In genomic region chr1:66349277-66349676, GRCh38 we compare ENCODE assay signal across 9 cellular contexts.
DNase-seq lines count a peak whose midpoint lies in the region; ATAC-seq and TF ChIP-seq lines count a peak whose summit lies in the region.
"Had no signal": no experiment of that assay in that cellular context is flagged by ENCODE, and none has a peak within 500 bp of the region (broad histone marks: within the 10 kb centered on the region; RNA-seq: fewer than 3 reads in every experiment).

No MANE protein-coding gene starts in this region.

- H3K27ac ChIP-seq in CD4-positive, alpha-beta T cell (ENCODE audit: low read depth, low read length), result no peak overlapping the region
- H3K27ac ChIP-seq in dorsolateral prefrontal cortex (peak overlapping the region; percentile 39 to 94 (median 83)), neural progenitor cell (no peak overlapping the region)

- peak overlapping the region in 26 of 59 donors; percentile 0 to 45 (median 14) for H3K4me3 ChIP-seq in dorsolateral prefrontal cortex
- H3K4me3 ChIP-seq in neural progenitor cell, result no peak overlapping the region
- H3K4me3 ChIP-seq: K562 had no signal

- H3K27me3 Mint-ChIP-seq in CD4-positive, alpha-beta T cell, result no peaks in the 10 kb centered on the region
- peaks cover 4% of the 10 kb centered on the region for H3K27me3 Mint-ChIP-seq in neural progenitor cell (ENCODE audit: insufficient read depth, low read depth)

- no peaks in the 10 kb centered on the region for H3K9me3 Mint-ChIP-seq in CD4-positive, alpha-beta T cell
- no peaks in the 10 kb centered on the region for H3K9me3 Mint-ChIP-seq in neural progenitor cell

- peaks cover 34% of the 10 kb centered on the region for H3K36me3 Mint-ChIP-seq in CD4-positive, alpha-beta T cell (ENCODE audit: low read depth)
- peaks cover 8% of the 10 kb centered on the region for H3K36me3 Mint-ChIP-seq in neural progenitor cell

- H3K4me1 ChIP-seq in neural progenitor cell, result peaks cover 32% of the 10 kb centered on the region

- no peak for DNase-seq in CD4-positive, alpha-beta T cell
- DNase-seq in NAMALWA (ENCODE audit: low spot score), result peak; percentile 36
- no peak for DNase-seq in dorsolateral prefrontal cortex
- no peak for DNase-seq in neural progenitor cell (ENCODE audit: low spot score)
- DNase-seq in NCI-H82 treated with DMSO at 0.1 percent for 48 hours (lab: John Stamatoyannopoulos, UW; ENCODE audit: unreplicated experiment), result no peak
- no peak for DNase-seq in stimulated activated CD4-positive, alpha-beta T cell treated with anti-CD3 and anti-CD28 coated beads, Interleukin-1b, Interleukin-23, amount 100 ng/mL, for 48 hours
- no peak for DNase-seq in NCI-H1092 treated with DMSO at 0.1 percent for 48 hours (lab: John Stamatoyannopoulos, UW)

- no peak for ATAC-seq in CD4-positive, alpha-beta T cell (ENCODE audit: poor library complexity)
- no peak for ATAC-seq in HG02763 (IDR thresholded peaks at IDR 0.05; ENCODE audit: unreplicated experiment)
- ATAC-seq: K562 had no signal

- peaks cover 97% of the 10 kb centered on the region for H3K4me1 Mint-ChIP-seq in CD4-positive, alpha-beta T cell (ENCODE audit: low read depth)
- H3K4me1 Mint-ChIP-seq in neural progenitor cell, result peaks cover 60% of the 10 kb centered on the region

- no peaks in the 10 kb centered on the region for H3K27me3 ChIP-seq in CD4-positive, alpha-beta T cell (ENCODE audit: control insufficient read depth, insufficient read depth, low read length)
- no peaks in the 10 kb centered on the region for H3K27me3 ChIP-seq in dorsolateral prefrontal cortex
- no peaks in the 10 kb centered on the region for H3K27me3 ChIP-seq in neural progenitor cell

- no peak overlapping the region for H2AFZ ChIP-seq in neural progenitor cell (replicated peaks)

- CTCF ChIA-PET in CD4-positive, alpha-beta T cell (lab: Charles Lee), result interaction anchor here (3.3 kb wide), 1 partner anchor 67 kb away, joined by 18 read pairs; no protein-coding TSS in a partner anchor

- H3K9ac ChIP-seq in neural progenitor cell, result no peak overlapping the region

- H3K79me2 ChIP-seq in neural progenitor cell (ENCODE audit: low read depth), result no peaks in the 10 kb centered on the region

- intact Hi-C loops in CD4-positive, alpha-beta T cell (cut with DNase I, micrococcal nuclease), result loop anchor here in 1 of 2 experiments (10.0 kb wide), 1 partner anchor 1336 kb away; the partner anchor contains the start of gene GADD45A
- intact Hi-C loops in dorsolateral prefrontal cortex (cut with DNase I), result no loop called here

- peak overlapping the region; percentile 87 for H3K27ac Mint-ChIP-seq in CD4-positive, alpha-beta T cell
- peak overlapping the region; percentile 48 for H3K27ac Mint-ChIP-seq in neural progenitor cell

- no peak for TF ChIP-seq CTCF in CD4-positive, alpha-beta T cell (IDR thresholded peaks at IDR 0.05)
- TF ChIP-seq CTCF in dorsolateral prefrontal cortex (IDR thresholded peaks at IDR 0.05 in 54 of 56, conservative IDR thresholded peaks at IDR 0.05 in 2 of 56; ENCODE audit: low read depth in 1 of 56, partially characterized antibody in 56 of 56), result no peak
- no peak for TF ChIP-seq CTCF in neural progenitor cell (IDR thresholded peaks at IDR 0.05)

- no peak overlapping the region for H3K4me2 ChIP-seq in neural progenitor cell

- peak overlapping the region; percentile 52 for H3K4me3 Mint-ChIP-seq in CD4-positive, alpha-beta T cell
- no peak overlapping the region for H3K4me3 Mint-ChIP-seq in neural progenitor cell

- H3K9me3 ChIP-seq in CD4-positive, alpha-beta T cell (ENCODE audit: control insufficient read depth, low read length), result no peaks in the 10 kb centered on the region
- H3K9me3 ChIP-seq in neural progenitor cell (ENCODE audit: low read depth), result no peaks in the 10 kb centered on the region

- no peaks in the 10 kb centered on the region for H4K20me1 ChIP-seq in neural progenitor cell (ENCODE audit: low read depth)

- POLR2A ChIA-PET in CD4-positive, alpha-beta T cell (lab: Charles Lee), result interaction anchor here (1.2 to 11.9 kb wide), 4 partner anchors 16 to 74 kb away, joined by 5 to 167 read pairs (median 8); no protein-coding TSS in a partner anchor

- H3K36me3 ChIP-seq in neural progenitor cell, result no peaks in the 10 kb centered on the region

- H3F3A ChIP-seq in neural progenitor cell (ENCODE audit: low read depth), result peaks cover 7% of the 10 kb centered on the region

Comparison
In these comparisons a context has a peak if more than half of its experiments do, and no peak if none do; other contexts are left out.
1. H3K27ac ChIP-seq: peak in dorsolateral prefrontal cortex (59 of 59); none in CD4-positive, alpha-beta T cell (single experiment) and neural progenitor cell (single experiment).